8 cellular contexts compared by ENCODE assay signal in the genomic region with DNA sequence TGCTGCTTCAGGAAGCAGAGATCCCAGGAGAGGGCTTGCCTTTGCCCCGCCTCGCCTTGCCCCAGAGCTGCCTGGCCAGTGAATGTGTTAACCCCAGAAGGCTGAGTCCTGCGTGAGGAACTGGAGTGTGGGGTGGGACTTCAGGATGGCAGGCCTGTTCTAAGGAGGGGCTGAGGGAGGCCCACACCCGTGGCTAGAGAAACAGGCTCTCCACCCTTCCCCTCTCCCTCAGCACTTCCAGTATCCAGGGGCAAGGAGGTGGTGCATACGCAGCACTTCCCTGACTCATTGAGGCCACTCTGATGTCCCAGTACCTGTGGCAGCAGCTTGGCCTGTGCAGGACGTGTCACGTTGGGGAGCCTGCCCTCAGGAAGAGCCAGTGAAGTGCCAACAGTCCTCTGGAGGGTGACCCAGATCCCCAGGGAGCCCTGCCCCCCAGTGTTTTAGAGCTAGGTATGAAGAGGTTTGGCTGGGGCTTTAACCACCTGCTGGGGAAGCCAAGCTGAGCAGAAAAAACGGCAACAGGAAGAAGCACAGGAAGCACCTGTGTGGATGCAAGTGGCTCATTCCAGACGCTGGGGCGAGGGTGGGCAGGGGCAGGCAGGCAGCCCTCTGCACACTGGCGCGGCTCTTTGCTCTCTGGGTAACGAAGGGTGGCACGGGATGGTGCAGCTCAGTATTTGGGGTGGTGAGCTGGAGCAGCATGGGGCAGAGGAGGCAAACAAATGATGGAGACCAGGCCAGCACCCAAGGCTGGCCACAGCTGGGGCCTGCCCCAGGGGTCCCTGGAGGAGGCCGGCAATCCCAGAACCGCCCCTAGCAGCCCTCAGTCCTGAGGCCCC. TPM values are rescaled to one million over a fixed set of nuclear protein-coding genes. Genes with fewer than 3 reads are reported as not detected.
A peak's percentile ranks its signal among the peaks of the same experiment; 100 is the strongest.
DNase-seq lines count a peak whose midpoint lies in the region; ATAC-seq, FAIRE-seq and TF ChIP-seq lines count a peak whose summit lies in the region.

No MANE protein-coding gene starts in this region.

- no peak overlapping the region for H2AFZ ChIP-seq in K562 (ENCODE audit: low read depth, low read length)

- H4K20me1 ChIP-seq in K562 (replicated peaks; ENCODE audit: control insufficient read depth, insufficient read depth, low read length) = peaks cover 5% of the 10 kb centered on the region; the same call in 1 of the 2 replicates

- H3K9ac ChIP-seq in K562 (ENCODE audit: insufficient read depth in 1 of 2, low read depth in 2 of 2, low read length in 2 of 2) = peak overlapping the region in 1 of 2 experiments; percentile 77; a peak in 2 of 4 replicates

- intact Hi-C loops in K562 (cut with micrococcal nuclease) = loop anchor here (1.0 kb wide), 1 partner anchor 97 kb away; no protein-coding TSS in a partner anchor
- intact Hi-C loops in sciatic nerve (cut with DNase I) = no loop called here

- H3K4me2 ChIP-seq in K562 (ENCODE audit: insufficient read depth, low read length) = no peak overlapping the region

- H3K36me3 ChIP-seq in K562 (ENCODE audit: control insufficient read depth, insufficient read depth, low read length) = peaks cover 35% of the 10 kb centered on the region; the same call in 1 of the 3 replicates

- in situ Hi-C loops in K562 (cut with MboI) = no loop called here

- H3K9me1 ChIP-seq in K562 (ENCODE audit: control insufficient read depth, insufficient read depth, low read length) = no peaks in the 10 kb centered on the region

- no peak for TF ChIP-seq EP300 in K562 (IDR thresholded peaks at IDR 0.05; ENCODE audit: low read length)

- TF ChIP-seq RAD21 in K562 (CRISPR knock-in tag; conservative IDR thresholded peaks at IDR 0.05 in 1 of 2, IDR thresholded peaks at IDR 0.05 in 1 of 2) = no peak

- POLR2A ChIA-PET in K562 (lab: Yijun Ruan, JAX) = interaction anchor here (0.6 to 3.7 kb wide), 3 partner anchors 9 to 95 kb away, joined by 3 to 24 read pairs (median 8); a partner anchor contains a TSS

- H3K27ac ChIP-seq in K562 (ENCODE audit: extremely low read depth, low read depth, low read length) = no peak overlapping the region

- no peak for TF ChIP-seq CTCF in K562 (IDR thresholded peaks at IDR 0.05 in 2 of 3, conservative IDR thresholded peaks at IDR 0.05 in 1 of 3; ENCODE audit: insufficient read depth in 2 of 3, low read depth in 1 of 3, low read length in 3 of 3)

- BruUV-seq in K562 (replicated peaks; lab: Mats Ljungman, UMichigan) = no TSS peak

- no peaks in the 10 kb centered on the region for H3K79me2 ChIP-seq in K562 (ENCODE audit: control insufficient read depth, insufficient read depth, low read length)

- no peak for TF ChIP-seq POLR2A in K562 (conservative IDR thresholded peaks at IDR 0.05)

- CTCF ChIA-PET in K562 (lab: Yijun Ruan, JAX; ENCODE audit: low intra/inter-chr PET ratio) = interaction anchor here (0.6 to 3.5 kb wide), 4 partner anchors 26 to 772 kb away, joined by 3 to 32 read pairs (median 3); a partner anchor contains a TSS

- no peak for FAIRE-seq in K562 (lab: Jason Lieb, UNC)

- 64% methylated on average over 15 of the region's 16 CpGs for WGBS in K562 (ENCODE audit: insufficient coverage, low coverage, missing lambda C conversion rate)

- H3K4me3 ChIP-seq in K562 = no peak overlapping the region

- ATAC-seq in GM18909 (IDR thresholded peaks at IDR 0.05; ENCODE audit: poor library complexity, unreplicated experiment) (peak; percentile 41), K562 (no peak), sciatic nerve (peak; percentile 66), HG03280 (IDR thresholded peaks at IDR 0.05; ENCODE audit: unreplicated experiment) (no peak)

- DNase-seq in KG1 (lab: John Stamatoyannopoulos, UW) = peak; percentile 71
- DNase-seq in K562 (ENCODE audit: extremely low read depth in 1 of 4, low spot score in 3 of 4) = no peak
- no peak for DNase-seq in sciatic nerve (ENCODE audit: low spot score)
- DNase-seq in DMS79 (lab: John Stamatoyannopoulos, UW) = no peak
- DNase-seq in iPS-NIHi11 (ENCODE audit: low spot score) = no peak
- DNase-seq in SIG-M5 (lab: John Stamatoyannopoulos, UW) = no peak

- peaks cover 0 to 23% of the 10 kb centered on the region in 2 experiments; a peak in 2 of 5 replicates for H3K4me1 ChIP-seq in K562 (replicated peaks in 1 of 2; ENCODE audit: control insufficient read depth in 2 of 2, insufficient read depth in 2 of 2, low read length in 2 of 2)

- H3K27me3 ChIP-seq in K562 (ENCODE audit: control insufficient read depth in 2 of 2, insufficient read depth in 2 of 2, low read length in 2 of 2) = no peaks in the 10 kb centered on the region

- H3K9me3 ChIP-seq in K562 (replicated peaks; ENCODE audit: control insufficient read depth, insufficient read depth, low read depth, low read length) = no peaks in the 10 kb centered on the region

TF ChIP-seq in K562, 482 proteins besides CTCF, POLR2A, EP300 and RAD21 (continues in another document):
- TF ChIP-seq RBFOX2 (IDR thresholded peaks at IDR 0.05; ENCODE audit: low read depth, low read length) = 0 out of 2 replicates have a peak, but pooled peaks have one; percentile 27
- TF ChIP-seq, protein P1, sequence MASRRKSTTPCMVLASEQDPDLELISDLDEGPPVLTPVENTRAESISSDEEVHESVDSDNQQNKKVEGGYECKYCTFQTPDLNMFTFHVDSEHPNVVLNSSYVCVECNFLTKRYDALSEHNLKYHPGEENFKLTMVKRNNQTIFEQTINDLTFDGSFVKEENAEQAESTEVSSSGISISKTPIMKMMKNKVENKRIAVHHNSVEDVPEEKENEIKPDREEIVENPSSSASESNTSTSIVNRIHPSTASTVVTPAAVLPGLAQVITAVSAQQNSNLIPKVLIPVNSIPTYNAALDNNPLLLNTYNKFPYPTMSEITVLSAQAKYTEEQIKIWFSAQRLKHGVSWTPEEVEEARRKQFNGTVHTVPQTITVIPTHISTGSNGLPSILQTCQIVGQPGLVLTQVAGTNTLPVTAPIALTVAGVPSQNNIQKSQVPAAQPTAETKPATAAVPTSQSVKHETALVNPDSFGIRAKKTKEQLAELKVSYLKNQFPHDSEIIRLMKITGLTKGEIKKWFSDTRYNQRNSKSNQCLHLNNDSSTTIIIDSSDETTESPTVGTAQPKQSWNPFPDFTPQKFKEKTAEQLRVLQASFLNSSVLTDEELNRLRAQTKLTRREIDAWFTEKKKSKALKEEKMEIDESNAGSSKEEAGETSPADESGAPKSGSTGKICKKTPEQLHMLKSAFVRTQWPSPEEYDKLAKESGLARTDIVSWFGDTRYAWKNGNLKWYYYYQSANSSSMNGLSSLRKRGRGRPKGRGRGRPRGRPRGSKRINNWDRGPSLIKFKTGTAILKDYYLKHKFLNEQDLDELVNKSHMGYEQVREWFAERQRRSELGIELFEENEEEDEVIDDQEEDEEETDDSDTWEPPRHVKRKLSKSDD (conservative IDR thresholded peaks at IDR 0.05; ENCODE audit: low read length) = no peak

RNA-seq across cellular contexts. Expression of a gene that starts 14.7 kb away (rescaled TPM):
- total RNA-seq in K562 (2011; cell fraction: chromatin; rRNA removed; ENCODE audit: low replicate concordance) = 41.2 and 61.0 TPM in 2 replicates
- 26.5 and 26.8 TPM in 2 replicates for total RNA-seq in K562 (2011; cell fraction: nucleolus; rRNA removed)
- total RNA-seq in K562 (2011; cell fraction: nucleoplasm; rRNA removed) = 34.7 and 46.6 TPM in 2 replicates
- total RNA-seq in K562 (2014; rRNA removed) = 31.3 and 34.6 TPM in 2 replicates
- total RNA-seq in K562 (2014; rRNA removed; fragmentation: Illumina TruSeq; extraction: Trizol) = 36.5 and 37.6 TPM in 2 replicates
- 45.1 and 49.2 TPM in 2 replicates for total RNA-seq in K562 (2015; rRNA removed; fragmentation: Illumina TruSeq; extraction: Trizol)
- 37.5 and 37.9 TPM in 2 replicates for total RNA-seq in K562 (2021)
- 21.0 and 33.9 TPM in 2 replicates for polyA plus RNA-seq in K562 (2011; rRNA removed)
- polyA plus RNA-seq in K562 (2011; cell fraction: cytosol; rRNA removed) = 17.2 and 19.3 TPM in 2 replicates
- 12.8 and 14.9 TPM in 2 replicates for polyA plus RNA-seq in K562 (2011; cell fraction: nucleus; rRNA removed)
- 27.6 and 33.5 TPM in 2 replicates for polyA plus RNA-seq in K562 (2012)
- 41.0 and 47.1 TPM in 2 replicates for polyA plus RNA-seq in K562 (2014; fragmentation: Illumina TruSeq; extraction: Trizol)
- 10 to 100 TPM in 1 of 2 experiments, 1 to 10 TPM in 1; 7.8 to 11.0 TPM for polyA plus RNA-seq in K562 (2014; fragmentation: Nextera tagmentation; extraction: Ambion mirVana)
- 26.4 and 27.5 TPM in 2 replicates for polyA plus RNA-seq in K562 (2014; rRNA removed)
- polyA minus RNA-seq in K562 (2011; rRNA and poly(A)+ RNA removed) = 34.2 and 51.3 TPM in 2 replicates
- 21.9 and 28.2 TPM in 2 replicates for polyA minus RNA-seq in K562 (2011; cell fraction: cytosol; rRNA and poly(A)+ RNA removed)
- 10.4 and 17.2 TPM in 2 replicates for polyA minus RNA-seq in K562 (2011; cell fraction: nucleus; rRNA and poly(A)+ RNA removed)
- total RNA-seq in sciatic nerve = 44.0 TPM

RNA-seq across cellular contexts. Expression of a gene that starts 19.0 kb away (rescaled TPM):
- total RNA-seq in K562 (2011; cell fraction: chromatin; rRNA removed; ENCODE audit: low replicate concordance) = 26.1 and 49.9 TPM in 2 replicates
- total RNA-seq in K562 (2011; cell fraction: nucleolus; rRNA removed) = 21.0 and 27.9 TPM in 2 replicates
- 23.4 and 27.7 TPM in 2 replicates for total RNA-seq in K562 (2011; cell fraction: nucleoplasm; rRNA removed)
- total RNA-seq in K562 (2014; rRNA removed) (3.5 and 7.9 TPM in 2 replicates), K562 (2014; rRNA removed; fragmentation: Illumina TruSeq; extraction: Trizol) (1.2 and 1.4 TPM in 2 replicates), K562 (2015; rRNA removed; fragmentation: Illumina TruSeq; extraction: Trizol) (3.0 and 3.1 TPM in 2 replicates), K562 (2021) (25.4 and 31.1 TPM in 2 replicates), sciatic nerve (116 TPM)
- polyA plus RNA-seq in K562 (2011; rRNA removed) (2.2 and 6.3 TPM in 2 replicates), K562 (2014; fragmentation: Illumina TruSeq; extraction: Trizol) (10.0 and 14.1 TPM in 2 replicates), K562 (2014; fragmentation: Nextera tagmentation; extraction: Ambion mirVana) (under 1 TPM; 0.36 to 0.37 TPM), K562 (2014; rRNA removed) (7.2 and 9.2 TPM in 2 replicates)
- polyA plus RNA-seq in K562 (2011; cell fraction: cytosol; rRNA removed) = 1.4 and 2.4 TPM in 2 replicates
- 19.6 and 20.6 TPM in 2 replicates for polyA plus RNA-seq in K562 (2011; cell fraction: nucleus; rRNA removed)
- polyA plus RNA-seq in K562 (2012) = 14.5 and 15.2 TPM in 2 replicates
- 4.9 and 6.9 TPM in 2 replicates for polyA minus RNA-seq in K562 (2011; rRNA and poly(A)+ RNA removed)
- polyA minus RNA-seq in K562 (2011; cell fraction: cytosol; rRNA and poly(A)+ RNA removed) = 8.8 and 31.9 TPM in 2 replicates
- polyA minus RNA-seq in K562 (2011; cell fraction: nucleus; rRNA and poly(A)+ RNA removed) = 7.0 and 19.2 TPM in 2 replicates

Comparison
In these comparisons a context has a peak if more than half of its experiments do, and no peak if none do; other contexts are left out.
1. ATAC-seq: peak in GM18909 (single experiment) and sciatic nerve (single experiment); none in K562 (single experiment) and HG03280 (single experiment).